In the genomic region with DNA sequence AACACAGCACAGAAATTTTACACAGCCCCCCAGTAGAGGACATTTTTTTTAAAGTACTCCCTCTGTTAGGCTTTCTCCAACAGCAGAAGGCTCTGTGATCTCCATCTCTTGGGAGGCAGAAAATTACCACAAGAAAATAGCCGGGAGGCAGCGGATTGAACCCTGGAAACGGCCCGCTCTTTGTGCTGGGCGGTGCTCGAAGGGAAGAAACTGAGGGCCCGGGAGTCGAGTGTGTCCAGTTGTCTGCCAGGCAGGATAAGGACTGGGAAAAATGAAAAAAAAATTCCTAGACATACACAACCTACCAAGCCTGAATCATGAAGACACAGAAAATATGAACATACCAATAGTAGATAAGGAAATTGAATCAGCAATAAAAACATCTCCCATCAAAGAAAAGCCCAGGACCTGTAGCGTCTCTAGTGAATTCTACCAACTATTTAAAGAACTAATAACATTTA, we compare ENCODE assay signal across 1 cellular context.
TF ChIP-seq lines count a peak whose summit lies in the region.

No MANE protein-coding gene starts in this region.

TF ChIP-seq in IMR-90, 13 proteins besides CTCF, POLR2A, EP300 and RAD21:
- TF ChIP-seq MAFK (IDR thresholded peaks at IDR 0.05; ENCODE audit: low read depth, low read length) (no peak), USF2 (IDR thresholded peaks at IDR 0.05; ENCODE audit: low read depth, low read length) (no peak), RCOR1 (IDR thresholded peaks at IDR 0.05; ENCODE audit: insufficient replicate concordance, low read length) (no peak), NFE2L2 (IDR thresholded peaks at IDR 0.05; ENCODE audit: low read depth, low read length) (no peak), SMC3 (IDR thresholded peaks at IDR 0.05; ENCODE audit: low read depth, low read length) (no peak), FOS (IDR thresholded peaks at IDR 0.05; ENCODE audit: low read depth, low read length) (no peak), RFX5 (IDR thresholded peaks at IDR 0.05; ENCODE audit: low read depth, low read length) (no peak), CEBPB (IDR thresholded peaks at IDR 0.05; ENCODE audit: low read depth, low read length) (no peak)
